ENCODE assay signal across 17 cellular contexts in the genomic region with DNA sequence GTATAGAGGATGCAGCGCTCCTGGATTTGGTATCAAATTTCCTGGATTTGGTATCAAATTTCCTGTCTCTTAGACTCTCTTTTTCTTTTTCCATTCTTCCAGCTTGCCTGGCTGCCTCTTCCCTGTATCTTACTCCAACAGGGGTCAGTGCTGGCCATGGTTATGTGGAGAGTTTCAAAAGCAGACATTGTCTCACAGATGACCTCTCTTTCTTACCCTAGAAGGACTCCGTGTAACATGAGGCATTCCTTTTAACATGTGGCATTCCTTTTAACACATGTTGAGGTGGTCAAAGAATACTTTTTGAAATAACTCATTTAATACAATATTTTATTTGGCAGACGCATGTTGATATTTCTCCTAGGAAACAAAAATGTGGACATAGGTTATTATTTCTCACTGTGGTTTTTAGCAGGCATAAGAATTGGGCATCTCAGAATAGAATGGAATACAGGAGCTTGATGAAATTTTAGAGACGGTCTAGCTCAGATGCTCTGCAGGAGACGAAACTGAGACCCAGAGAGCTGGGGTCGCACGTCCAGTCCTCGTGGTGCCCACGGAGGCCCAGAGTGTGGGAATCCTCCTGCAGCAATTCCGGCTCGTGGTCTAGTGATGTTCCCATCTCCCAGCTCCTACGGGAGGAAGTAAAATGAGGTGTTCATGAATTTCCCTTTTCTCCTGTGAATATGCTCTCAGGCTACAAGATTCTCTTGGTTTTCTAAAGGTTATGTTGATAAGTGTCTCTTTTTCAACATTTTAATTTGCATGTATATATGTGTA. TPM values are rescaled to one million over a fixed set of nuclear protein-coding genes. Genes with fewer than 3 reads are reported as not detected.
DNase-seq lines count a peak whose midpoint lies in the region; ATAC-seq and TF ChIP-seq lines count a peak whose summit lies in the region.
"Had no signal": no experiment of that assay in that cellular context is flagged by ENCODE, and none has a peak within 500 bp of the region (broad histone marks: within the 10 kb centered on the region; RNA-seq: fewer than 3 reads in every experiment).

No MANE protein-coding gene starts in this region.

- TF ChIP-seq CTCF in AG10803 (conservative IDR thresholded peaks at IDR 0.05; ENCODE audit: low read length) (peak; percentile 50), LNCaP clone FGC (IDR thresholded peaks at IDR 0.05; ENCODE audit: control insufficient read depth, extremely low read depth, insufficient read depth) (peak; percentile 27; the same call in 1 of the 2 replicates), neural progenitor cell (IDR thresholded peaks at IDR 0.05) (peak; percentile 30)

- H3K9ac ChIP-seq in neural progenitor cell: no peak overlapping the region

- no peaks in the 10 kb centered on the region for H3K27me3 ChIP-seq in neural progenitor cell

- H3K4me1 ChIP-seq in neural progenitor cell: no peaks in the 10 kb centered on the region

- H3K27ac ChIP-seq in neural progenitor cell: no peak overlapping the region

- H2AFZ ChIP-seq in neural progenitor cell (replicated peaks): no peak overlapping the region

- ATAC-seq in HG03159 (IDR thresholded peaks at IDR 0.05; ENCODE audit: unreplicated experiment): no peak
- ATAC-seq: activated T-cell treated with anti-CD3 and anti-CD28 coated beads, Interleukin-2, amount 50 U/mL, for 72 hours had no signal

- peaks cover 11% of the 10 kb centered on the region for H3K4me1 Mint-ChIP-seq in neural progenitor cell

- H3K4me3 Mint-ChIP-seq in neural progenitor cell: no peak overlapping the region
- H3K4me3 Mint-ChIP-seq: activated naive CD8-positive, alpha-beta T cell treated with anti-CD3 and anti-CD28 coated beads for 36 hours; activated T-cell treated with anti-CD3 and anti-CD28 coated beads, Interleukin-2, amount 50 U/mL, for 72 hours had no signal

- H3K79me2 ChIP-seq in neural progenitor cell (ENCODE audit: low read depth): no peaks in the 10 kb centered on the region

- DNase-seq in AG10803 (ENCODE audit: low read depth) (peak; percentile 87), LNCaP clone FGC (ENCODE audit: low read depth) (no peak), dermis blood vessel endothelial cell (peak; percentile 14), neural progenitor cell (ENCODE audit: low spot score) (no peak), NCI-H2029 treated with DMSO at 0.1 percent for 48 hours (lab: John Stamatoyannopoulos, UW) (no peak), NCI-H1436 (lab: John Stamatoyannopoulos, UW) (no peak)
- no peak for DNase-seq in activated CD4-positive, alpha-beta T cell treated with anti-CD3 and anti-CD28 coated beads for 1 hour
- DNase-seq: activated naive CD8-positive, alpha-beta T cell treated with anti-CD3 and anti-CD28 coated beads for 36 hours; activated T-cell treated with anti-CD3 and anti-CD28 coated beads, Interleukin-2, amount 50 U/mL, for 72 hours; head of caudate nucleus; mesenchymal stem cell; MM.1S; NCI-H2081 treated with DMSO at 0.1 percent for 48 hours; NCI-H526; retina; T1000 had no signal

- H3K9me3 ChIP-seq in neural progenitor cell (ENCODE audit: low read depth): no peaks in the 10 kb centered on the region

- peaks cover 6% of the 10 kb centered on the region for H3K27me3 Mint-ChIP-seq in neural progenitor cell (ENCODE audit: insufficient read depth, low read depth)

- no peak overlapping the region for H3K27ac Mint-ChIP-seq in neural progenitor cell
- H3K27ac Mint-ChIP-seq: activated naive CD8-positive, alpha-beta T cell treated with anti-CD3 and anti-CD28 coated beads for 36 hours; activated T-cell treated with anti-CD3 and anti-CD28 coated beads, Interleukin-2, amount 50 U/mL, for 72 hours had no signal

- no peaks in the 10 kb centered on the region for H4K20me1 ChIP-seq in neural progenitor cell (ENCODE audit: low read depth)

- no peak overlapping the region for H3K4me3 ChIP-seq in AG10803 (ENCODE audit: low read length)
- no peak overlapping the region for H3K4me3 ChIP-seq in LNCaP clone FGC (ENCODE audit: low read depth, low read length)
- H3K4me3 ChIP-seq in neural progenitor cell: no peak overlapping the region

- peaks cover 8% of the 10 kb centered on the region for H3K9me3 Mint-ChIP-seq in neural progenitor cell
- H3K9me3 Mint-ChIP-seq: activated naive CD8-positive, alpha-beta T cell treated with anti-CD3 and anti-CD28 coated beads for 36 hours; activated T-cell treated with anti-CD3 and anti-CD28 coated beads, Interleukin-2, amount 50 U/mL, for 72 hours had no signal

- H3F3A ChIP-seq in neural progenitor cell (ENCODE audit: low read depth): no peaks in the 10 kb centered on the region

- H3K36me3 ChIP-seq in neural progenitor cell: no peaks in the 10 kb centered on the region

- H3K36me3 Mint-ChIP-seq in neural progenitor cell: no peaks in the 10 kb centered on the region

- H3K4me2 ChIP-seq in neural progenitor cell: no peak overlapping the region

RNA-seq across cellular contexts. Expression of a gene that starts 59.6 kb away (rescaled TPM):
- total RNA-seq in dermis blood vessel endothelial cell (47.1 and 108 TPM in 2 replicates), neural progenitor cell (ENCODE audit: low replicate concordance) (27.2 and 38.0 TPM in 2 replicates)

Comparison
In these comparisons a context has a peak if more than half of its experiments do, and no peak if none do; other contexts are left out.
1. DNase-seq: peak in AG10803 (single experiment) and dermis blood vessel endothelial cell (single experiment); none in LNCaP clone FGC (single experiment), neural progenitor cell (single experiment), activated CD4-positive, alpha-beta T cell treated with anti-CD3 and anti-CD28 coated beads for 1 hour (single experiment), NCI-H2029 treated with DMSO at 0.1 percent for 48 hours (single experiment) and NCI-H1436 (single experiment).
2. Peak in every context shown above with its lines, with median percentiles within 50 percentile points of each other: CTCF ChIP-seq.